Comparison of ENCODE assay signal across 8 cellular contexts in the genomic region with DNA sequence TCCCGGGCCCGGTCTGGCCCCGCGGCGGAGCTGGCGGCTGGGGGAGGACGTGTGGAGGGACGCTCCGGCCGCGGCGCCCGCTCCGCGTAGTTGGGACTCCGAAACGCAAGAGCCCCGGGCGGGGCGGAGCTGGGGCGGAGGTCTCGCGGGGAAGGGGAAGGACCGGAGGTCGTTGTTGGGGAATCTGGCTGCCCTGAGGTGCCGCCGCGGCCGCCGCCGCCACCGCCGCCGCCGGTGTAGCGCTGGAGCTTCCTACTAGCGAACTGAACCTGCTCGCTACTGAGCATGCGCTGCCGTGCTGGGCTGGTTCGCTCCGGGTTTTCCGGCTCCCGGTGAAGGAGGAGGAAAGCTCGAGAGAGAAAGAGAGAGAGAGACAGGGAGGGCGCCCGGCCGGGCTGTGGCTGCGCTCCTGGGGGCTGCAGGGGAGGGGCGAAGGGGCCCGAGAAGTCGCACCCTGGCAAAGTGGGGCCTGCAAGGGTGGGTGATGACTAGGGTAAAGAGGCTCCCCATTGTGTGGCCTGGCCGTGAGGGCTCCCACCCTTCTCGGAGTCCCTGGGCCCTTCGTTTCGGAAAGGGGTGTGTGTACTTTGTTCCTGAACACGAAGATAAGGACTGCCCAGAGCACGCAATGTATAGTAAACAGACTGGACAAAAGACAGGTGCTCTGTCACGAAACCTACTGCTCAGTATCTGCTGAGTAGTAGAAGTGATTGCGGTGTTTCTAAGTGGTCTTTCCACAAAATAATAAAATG. TPM values are rescaled to one million over a fixed set of nuclear protein-coding genes. Genes with fewer than 3 reads are reported as not detected.
DNase-seq lines count a peak whose midpoint lies in the region; ATAC-seq and TF ChIP-seq lines count a peak whose summit lies in the region.

Gene SOS1, minus strand, starts transcription at position 281 of the 752 bp plus-strand sequence. CDS start 629 bp downstream, outside the sequence.

- peaks cover 7% of the 10 kb centered on the region for H3F3A ChIP-seq in SK-N-SH (replicated peaks; ENCODE audit: insufficient read depth)

- H3K79me2 ChIP-seq in SK-N-SH (ENCODE audit: insufficient read depth), result peaks cover 42% of the 10 kb centered on the region

- no peaks in the 10 kb centered on the region for H3K9me3 ChIP-seq in SK-N-SH

- no peak; the same call in none of the 2 replicates for TF ChIP-seq RAD21 in SK-N-SH (IDR thresholded peaks at IDR 0.05; ENCODE audit: low read length)

- H3K27ac ChIP-seq in SK-N-SH (ENCODE audit: low read depth in 2 of 2, low read length in 1 of 2), result peak within 1 kb of the TSS; percentile 85 to 97

- 2% methylated on average over 36 of the region's 60 CpGs for WGBS in SK-N-SH (ENCODE audit: low lambda C conversion rate)

- peaks cover 0 to 7% of the 10 kb centered on the region in 2 experiments for H3K36me3 ChIP-seq in SK-N-SH (replicated peaks in 1 of 2; ENCODE audit: control insufficient read depth in 1 of 2, insufficient read depth in 2 of 2, low read length in 1 of 2)

- peak within 1 kb of the TSS; percentile 91 for H3K4me2 ChIP-seq in SK-N-SH

- peaks cover 33% of the 10 kb centered on the region for H4K20me1 ChIP-seq in SK-N-SH (ENCODE audit: insufficient read depth)

- H3K9ac ChIP-seq in SK-N-SH, result peak within 1 kb of the TSS; percentile 79

- no peaks in the 10 kb centered on the region for H3K9me2 ChIP-seq in SK-N-SH

- peak within 1 kb of the TSS; percentile 74 for H2AFZ ChIP-seq in SK-N-SH (ENCODE audit: low read depth)

- ATAC-seq in HG02610 (IDR thresholded peaks at IDR 0.05; ENCODE audit: unreplicated experiment), result peak; percentile 48

- H3K4me1 ChIP-seq in SK-N-SH (ENCODE audit: control insufficient read depth in 1 of 2, insufficient read depth in 2 of 2, low read depth in 1 of 2, low read length in 1 of 2), result peaks cover 10 to 29% of the 10 kb centered on the region in 2 experiments; a peak in 3 of 4 replicates

- peak within 1 kb of the TSS; percentile 78 to 84 for H3K4me3 ChIP-seq in SK-N-SH (ENCODE audit: low read depth in 2 of 2, low read length in 1 of 2)

- CTCF ChIA-PET in GM10248 (lab: Yijun Ruan, JAX) (interaction anchor here (0.7 to 3.7 kb wide), 12 partner anchors 9 to 109 kb away, joined by 3 to 18 read pairs (median 4); no protein-coding TSS in a partner anchor), SK-N-SH (lab: Yijun Ruan, JAX) (interaction anchor here (0.7 to 8.3 kb wide), 16 partner anchors 12 to 173 kb away, joined by 3 to 131 read pairs (median 6); no protein-coding TSS in a partner anchor)

- POLR2A ChIA-PET in GM10248 (lab: Yijun Ruan, JAX), result no interaction called here
- POLR2A ChIA-PET in SK-N-SH (lab: Yijun Ruan, JAX), result interaction anchor here (0.6 to 2.8 kb wide), 12 partner anchors 13 to 578 kb away, joined by 3 to 16 read pairs (median 3); partner anchors contain the start of genes CDKL4, MAP4K3 and SRSF7

- TF ChIP-seq CTCF in GM10248 (IDR thresholded peaks at IDR 0.05; ENCODE audit: control extremely low read depth, extremely low read depth, low read depth, missing control alignments) (no peak), SK-N-SH (IDR thresholded peaks at IDR 0.05) (no peak)

- DNase-seq in GM10248 (ENCODE audit: extremely low spot score) (peak; percentile 89), NCI-H1092 (lab: John Stamatoyannopoulos, UW) (peak; percentile 91), SK-N-SH (peak; percentile 98), germinal center (ENCODE audit: low spot score) (peak; percentile 91), nucleus accumbens (lab: John Stamatoyannopoulos, UW) (peak; percentile 12 to 96 (median 86)), superior temporal gyrus (ENCODE audit: extremely low spot score) (peak; percentile 96)
- DNase-seq in activated naive CD4-positive, alpha-beta T cell treated with anti-CD3 and anti-CD28 coated beads, Interleukin-2, amount 50 U/mL, for 16 hours, result peak; percentile 93

- H3K27me3 ChIP-seq in SK-N-SH (ENCODE audit: insufficient read depth), result no peaks in the 10 kb centered on the region

- TF ChIP-seq EP300 in SK-N-SH (IDR thresholded peaks at IDR 0.05; ENCODE audit: borderline replicate concordance in 1 of 2, low read depth in 1 of 2, low read length in 1 of 2), result peak in 1 of 2 experiments; percentile 41; a peak in 2 of 4 replicates

TF ChIP-seq in SK-N-SH, 30 proteins besides CTCF, POLR2A, EP300 and RAD21 (continues in another document):
- TF ChIP-seq GATA2 (CRISPR knock-in tag; IDR thresholded peaks at IDR 0.05), result peak; percentile 34
- peak; percentile 62; the same call in 1 of the 2 replicates for TF ChIP-seq YY1 (IDR thresholded peaks at IDR 0.05; ENCODE audit: low read depth)
- no peak for TF ChIP-seq MEF2A (IDR thresholded peaks at IDR 0.05; ENCODE audit: borderline replicate concordance, low read depth)
- TF ChIP-seq RXRA (IDR thresholded peaks at IDR 0.05; ENCODE audit: borderline replicate concordance, low read depth), result no peak
- TF ChIP-seq FOXM1 (IDR thresholded peaks at IDR 0.05; ENCODE audit: low read depth), result no peak
- no peak for TF ChIP-seq ZBTB33 (IDR thresholded peaks at IDR 0.05; ENCODE audit: borderline replicate concordance, low read depth)
- TF ChIP-seq EZH2phosphoT487 (IDR thresholded peaks at IDR 0.05; ENCODE audit: borderline replicate concordance, low read depth), result no peak
- TF ChIP-seq SIN3A (IDR thresholded peaks at IDR 0.05; ENCODE audit: borderline replicate concordance, low read depth, low read length), result peak; percentile 94; the same call in 1 of the 2 replicates
- no peak for TF ChIP-seq TEAD4 (IDR thresholded peaks at IDR 0.05; ENCODE audit: borderline replicate concordance, insufficient read depth)
- peak; percentile 37 for TF ChIP-seq PBX3 (IDR thresholded peaks at IDR 0.05)
- no peak for TF ChIP-seq ELF1 (IDR thresholded peaks at IDR 0.05)
- peak; percentile 42; the same call in 1 of the 2 replicates for TF ChIP-seq RFX5 (IDR thresholded peaks at IDR 0.05; ENCODE audit: low read length)
- TF ChIP-seq NFIC (IDR thresholded peaks at IDR 0.05; ENCODE audit: borderline replicate concordance), result no peak
- TF ChIP-seq FOXJ3 (CRISPR knock-in tag; IDR thresholded peaks at IDR 0.05), result peak; percentile 46; the same call in 1 of the 2 replicates
- no peak for TF ChIP-seq FOSL2 (IDR thresholded peaks at IDR 0.05; ENCODE audit: borderline replicate concordance, low read depth)
- TF ChIP-seq TCF12 (IDR thresholded peaks at IDR 0.05), result peak; percentile 31; the same call in 1 of the 2 replicates
- no peak for TF ChIP-seq USF2 (IDR thresholded peaks at IDR 0.05; ENCODE audit: borderline replicate concordance, low read depth, low read length)
- TF ChIP-seq, protein P1, sequence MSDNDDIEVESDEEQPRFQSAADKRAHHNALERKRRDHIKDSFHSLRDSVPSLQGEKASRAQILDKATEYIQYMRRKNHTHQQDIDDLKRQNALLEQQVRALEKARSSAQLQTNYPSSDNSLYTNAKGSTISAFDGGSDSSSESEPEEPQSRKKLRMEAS (IDR thresholded peaks at IDR 0.05; ENCODE audit: low read depth), result peak; percentile 63
- no peak for TF ChIP-seq USF1 (IDR thresholded peaks at IDR 0.05; ENCODE audit: borderline replicate concordance, low read depth)

RNA-seq across cellular contexts. Expression of gene SOS1, which starts in this region (rescaled TPM):
- polyA plus RNA-seq in SK-N-SH (2012; rRNA removed), result 12.8 and 14.6 TPM in 2 replicates
- polyA plus RNA-seq in SK-N-SH (2012; cell fraction: cytosol; rRNA removed), result 10.8 and 12.0 TPM in 2 replicates
- 9.7 and 30.1 TPM in 2 replicates for polyA plus RNA-seq in SK-N-SH (2012; cell fraction: nucleus; rRNA removed)

Comparison
In these comparisons a context has a peak if more than half of its experiments do, and no peak if none do; other contexts are left out.
1. Peak in every context shown above with its lines: DNase-seq, ATAC-seq, H3K4me3 ChIP-seq and H3K27ac ChIP-seq.